In genomic region chr5:62308439-62308838, GRCh38 we compare ENCODE assay signal across 1 cellular context.
A peak's percentile ranks its signal among the peaks of the same experiment; 100 is the strongest.
TF ChIP-seq lines count a peak whose summit lies in the region.

No MANE protein-coding gene starts in this region.

TF ChIP-seq in HEK293, 187 proteins besides CTCF, POLR2A, EP300 and RAD21 (continued from another document):
- TF ChIP-seq, protein P1, sequence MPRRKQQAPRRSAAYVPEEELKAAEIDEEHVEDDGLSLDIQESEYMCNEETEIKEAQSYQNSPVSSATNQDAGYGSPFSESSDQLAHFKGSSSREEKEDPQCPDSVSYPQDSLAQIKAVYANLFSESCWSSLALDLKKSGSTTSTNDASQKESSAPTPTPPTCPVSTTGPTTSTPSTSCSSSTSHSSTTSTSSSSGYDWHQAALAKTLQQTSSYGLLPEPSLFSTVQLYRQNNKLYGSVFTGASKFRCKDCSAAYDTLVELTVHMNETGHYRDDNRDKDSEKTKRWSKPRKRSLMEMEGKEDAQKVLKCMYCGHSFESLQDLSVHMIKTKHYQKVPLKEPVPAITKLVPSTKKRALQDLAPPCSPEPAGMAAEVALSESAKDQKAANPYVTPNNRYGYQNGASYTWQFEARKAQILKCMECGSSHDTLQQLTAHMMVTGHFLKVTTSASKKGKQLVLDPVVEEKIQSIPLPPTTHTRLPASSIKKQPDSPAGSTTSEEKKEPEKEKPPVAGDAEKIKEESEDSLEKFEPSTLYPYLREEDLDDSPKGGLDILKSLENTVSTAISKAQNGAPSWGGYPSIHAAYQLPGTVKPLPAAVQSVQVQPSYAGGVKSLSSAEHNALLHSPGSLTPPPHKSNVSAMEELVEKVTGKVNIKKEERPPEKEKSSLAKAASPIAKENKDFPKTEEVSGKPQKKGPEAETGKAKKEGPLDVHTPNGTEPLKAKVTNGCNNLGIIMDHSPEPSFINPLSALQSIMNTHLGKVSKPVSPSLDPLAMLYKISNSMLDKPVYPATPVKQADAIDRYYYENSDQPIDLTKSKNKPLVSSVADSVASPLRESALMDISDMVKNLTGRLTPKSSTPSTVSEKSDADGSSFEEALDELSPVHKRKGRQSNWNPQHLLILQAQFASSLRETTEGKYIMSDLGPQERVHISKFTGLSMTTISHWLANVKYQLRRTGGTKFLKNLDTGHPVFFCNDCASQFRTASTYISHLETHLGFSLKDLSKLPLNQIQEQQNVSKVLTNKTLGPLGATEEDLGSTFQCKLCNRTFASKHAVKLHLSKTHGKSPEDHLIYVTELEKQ (tag by site-specific recombination; IDR thresholded peaks at IDR 0.05; ENCODE audit: borderline replicate concordance) = no peak
- no peak for TF ChIP-seq ZNF350 (tag by site-specific recombination; IDR thresholded peaks at IDR 0.05)
- no peak for TF ChIP-seq ZNF768 (tag by site-specific recombination; IDR thresholded peaks at IDR 0.05)
- TF ChIP-seq PRDM6 (tag by site-specific recombination; IDR thresholded peaks at IDR 0.05) = no peak
- TF ChIP-seq ZNF701 (tag by site-specific recombination; IDR thresholded peaks at IDR 0.05) = no peak
- TF ChIP-seq ZNF560 (tag by site-specific recombination; IDR thresholded peaks at IDR 0.05; ENCODE audit: borderline replicate concordance) = no peak
- TF ChIP-seq ZBTB48 (tag by site-specific recombination; IDR thresholded peaks at IDR 0.05) = no peak
- no peak for TF ChIP-seq OVOL3 (tag by site-specific recombination; IDR thresholded peaks at IDR 0.05)
- TF ChIP-seq RBAK (tag by site-specific recombination; IDR thresholded peaks at IDR 0.05) = no peak
- no peak for TF ChIP-seq PRDM10 (tag by site-specific recombination; IDR thresholded peaks at IDR 0.05)
- TF ChIP-seq, protein P2, sequence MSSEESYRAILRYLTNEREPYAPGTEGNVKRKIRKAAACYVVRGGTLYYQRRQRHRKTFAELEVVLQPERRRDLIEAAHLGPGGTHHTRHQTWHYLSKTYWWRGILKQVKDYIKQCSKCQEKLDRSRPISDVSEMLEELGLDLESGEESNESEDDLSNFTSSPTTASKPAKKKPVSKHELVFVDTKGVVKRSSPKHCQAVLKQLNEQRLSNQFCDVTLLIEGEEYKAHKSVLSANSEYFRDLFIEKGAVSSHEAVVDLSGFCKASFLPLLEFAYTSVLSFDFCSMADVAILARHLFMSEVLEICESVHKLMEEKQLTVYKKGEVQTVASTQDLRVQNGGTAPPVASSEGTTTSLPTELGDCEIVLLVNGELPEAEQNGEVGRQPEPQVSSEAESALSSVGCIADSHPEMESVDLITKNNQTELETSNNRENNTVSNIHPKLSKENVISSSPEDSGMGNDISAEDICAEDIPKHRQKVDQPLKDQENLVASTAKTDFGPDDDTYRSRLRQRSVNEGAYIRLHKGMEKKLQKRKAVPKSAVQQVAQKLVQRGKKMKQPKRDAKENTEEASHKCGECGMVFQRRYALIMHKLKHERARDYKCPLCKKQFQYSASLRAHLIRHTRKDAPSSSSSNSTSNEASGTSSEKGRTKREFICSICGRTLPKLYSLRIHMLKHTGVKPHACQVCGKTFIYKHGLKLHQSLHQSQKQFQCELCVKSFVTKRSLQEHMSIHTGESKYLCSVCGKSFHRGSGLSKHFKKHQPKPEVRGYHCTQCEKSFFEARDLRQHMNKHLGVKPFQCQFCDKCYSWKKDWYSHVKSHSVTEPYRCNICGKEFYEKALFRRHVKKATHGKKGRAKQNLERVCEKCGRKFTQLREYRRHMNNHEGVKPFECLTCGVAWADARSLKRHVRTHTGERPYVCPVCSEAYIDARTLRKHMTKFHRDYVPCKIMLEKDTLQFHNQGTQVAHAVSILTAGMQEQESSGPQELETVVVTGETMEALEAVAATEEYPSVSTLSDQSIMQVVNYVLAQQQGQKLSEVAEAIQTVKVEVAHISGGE (tag by site-specific recombination; conservative IDR thresholded peaks at IDR 0.05; ENCODE audit: low read depth) = no peak
- peak; percentile 94 for TF ChIP-seq ZNF146 (tag by site-specific recombination; IDR thresholded peaks at IDR 0.05)
- TF ChIP-seq ZNF302 (tag by site-specific recombination; IDR thresholded peaks at IDR 0.05; ENCODE audit: low read depth) = no peak
